ENCODE assay signal across 18 cellular contexts in the genomic region with DNA sequence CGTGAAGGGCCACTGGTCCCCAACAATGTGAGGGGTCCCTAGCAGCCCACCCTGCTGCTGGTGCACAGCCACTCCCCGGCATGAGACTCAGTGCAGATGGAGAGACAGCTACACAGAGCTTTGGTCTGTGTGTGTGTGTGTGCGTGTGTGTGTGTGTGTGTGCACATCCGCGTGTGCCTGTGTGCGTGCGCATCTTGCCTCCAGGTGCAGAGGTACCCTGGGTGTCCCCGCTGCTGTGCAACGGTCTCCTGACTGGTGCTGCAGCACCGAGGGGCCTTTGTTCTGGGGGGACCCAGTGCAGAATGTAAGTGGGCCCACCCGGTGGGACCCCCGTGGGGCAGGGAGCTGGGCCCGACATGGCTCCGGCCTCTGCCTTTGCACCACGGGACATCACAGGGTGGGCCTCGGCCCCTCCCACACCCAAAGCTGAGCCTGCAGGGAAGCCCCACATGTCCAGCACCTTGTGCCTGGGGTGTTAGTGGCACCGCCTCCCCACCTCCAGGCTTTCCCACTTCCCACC.
"Had no signal": no experiment of that assay in that cellular context is flagged by ENCODE, and none has a peak within 500 bp of the region (broad histone marks: within the 10 kb centered on the region; RNA-seq: fewer than 3 reads in every experiment).

No MANE protein-coding gene starts in this region.

- ATAC-seq: foreskin keratinocyte, lower lobe of right lung had no signal

- DNase-seq: activated CD4-positive, CD25-positive, alpha-beta regulatory T cell treated with anti-CD3 and anti-CD28 coated beads, Interleukin-2, amount 50 U/mL, for 72 hours; activated gamma-delta T cell treated with Interleukin-2 at 50 U/mL for 16 hours; activated T-cell treated with anti-CD3 and anti-CD28 coated beads, Interleukin-2, amount 50 U/mL, for 1 hour; adrenal gland; brain microvascular endothelial cell; caudate nucleus; dermis blood vessel endothelial cell; effector CD8-positive, alpha-beta T cell; foreskin keratinocyte; lower lobe of right lung; naive B cell; occipital lobe; posterior cingulate gyrus; stimulated activated CD4-positive, alpha-beta T cell treated with anti-CD3 and anti-CD28 coated beads, Interleukin-4, amount 100 ng/mL, for 1 hour; stimulated activated naive CD4-positive, alpha-beta T cell; WERI-Rb-1 had no signal

- H3K4me1 ChIP-seq: adrenal gland, ascending aorta, foreskin keratinocyte, lower lobe of right lung had no signal

- H3K36me3 ChIP-seq: adrenal gland, brain microvascular endothelial cell, thoracic aorta had no signal

- H3K4me3 ChIP-seq: adrenal gland, ascending aorta, lower lobe of right lung, thoracic aorta had no signal

- H3K27ac ChIP-seq: adrenal gland, ascending aorta, brain microvascular endothelial cell, foreskin keratinocyte, lower lobe of right lung, thoracic aorta, WERI-Rb-1 had no signal

- H3K9me3 ChIP-seq: adrenal gland, ascending aorta, lower lobe of right lung, thoracic aorta had no signal

- H3K27me3 ChIP-seq: adrenal gland, ascending aorta, brain microvascular endothelial cell, foreskin keratinocyte had no signal
